ENCODE assay signal across 20 cellular contexts in the genomic region with DNA sequence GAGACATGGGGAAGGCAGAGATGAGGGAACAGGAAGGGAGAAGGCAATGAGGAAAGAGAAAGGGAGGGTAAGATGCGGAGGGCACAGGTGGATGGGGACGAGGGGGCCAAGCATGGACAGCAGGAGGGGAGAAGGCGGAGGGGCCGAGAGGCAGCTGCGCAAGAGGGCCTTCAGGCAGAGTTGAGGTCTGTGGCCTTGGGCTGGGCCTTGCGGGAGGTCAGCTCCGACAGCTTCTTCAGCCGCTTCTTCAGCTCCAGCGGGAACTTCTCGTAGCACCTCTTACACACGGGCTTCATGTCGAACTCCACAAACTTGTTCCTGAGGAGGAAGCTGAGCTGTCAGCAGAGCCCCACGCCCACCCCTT. TPM values are rescaled to one million over a fixed set of nuclear protein-coding genes. Genes with fewer than 3 reads are reported as not detected.
A peak's percentile ranks its signal among the peaks of the same experiment; 100 is the strongest.
DNase-seq lines count a peak whose midpoint lies in the region; ATAC-seq and TF ChIP-seq lines count a peak whose summit lies in the region.
"Had no signal": no experiment of that assay in that cellular context is flagged by ENCODE, and none has a peak within 500 bp of the region (broad histone marks: within the 10 kb centered on the region; RNA-seq: fewer than 3 reads in every experiment).

No MANE protein-coding gene starts in this region.

- no peaks in the 10 kb centered on the region for H3K36me3 Mint-ChIP-seq in activated naive CD8-positive, alpha-beta T cell
- H3K36me3 Mint-ChIP-seq in activated naive CD8-positive, alpha-beta T cell treated with anti-CD3 and anti-CD28 coated beads, Interleukin-2, amount 50 U/mL, for 24 hours (ENCODE audit: low read depth): no peaks in the 10 kb centered on the region
- H3K36me3 Mint-ChIP-seq in activated T-helper 2 cell treated with anti-CD3 and anti-CD28 coated beads, Interferon-gamma antibody, Interleukin-2, Interleukin-4, amounts not matched to agents 10 μg/mL and 5 μg/mL and 100 μg/mL, durations not matched to agents 14 hours and 24 hours and 36 hours (ENCODE audit: low read depth): no peaks in the 10 kb centered on the region
- H3K36me3 Mint-ChIP-seq in naive B cell (no peaks in the 10 kb centered on the region), type B pancreatic cell (no peaks in the 10 kb centered on the region)
- H3K36me3 Mint-ChIP-seq: natural killer cell treated with Interleukin-12 subunit alpha and Interleukin-12 subunit beta and Interleukin-15 and Interleukin-18, amount 100 ng/mL, for 72 hours had no signal

- no peak for DNase-seq in activated naive CD8-positive, alpha-beta T cell treated with anti-CD3 and anti-CD28 coated beads, Interleukin-2, amount 50 U/mL, for 24 hours
- no peak for DNase-seq in activated T-helper 2 cell treated with anti-CD3 and anti-CD28 coated beads, Interferon-gamma antibody, Interleukin-2, Interleukin-4, amounts not matched to agents 10 μg/mL and 5 μg/mL and 100 μg/mL, durations not matched to agents 14 hours and 24 hours and 36 hours (ENCODE audit: low spot score)
- no peak for DNase-seq in naive B cell
- DNase-seq in type B pancreatic cell (ENCODE audit: extremely low spot score, unreplicated experiment): no peak
- DNase-seq: activated CD8-positive, alpha-beta memory T cell treated with anti-CD3 and anti-CD28 coated beads for 24 hours; activated gamma-delta T cell; NCI-H187 treated with DMSO at 0.1 percent for 48 hours; NCI-H524 treated with DMSO at 0.1 percent for 48 hours; stimulated activated naive CD8-positive, alpha-beta T cell treated with anti-CD3 and anti-CD28 coated beads, Interleukin-15, Interleukin-2, amounts not matched to agents 100 U/mL and 50 U/mL, for 24 hours had no signal

- no peaks in the 10 kb centered on the region for H3K9me3 Mint-ChIP-seq in activated naive CD8-positive, alpha-beta T cell (ENCODE audit: low read depth)
- H3K9me3 Mint-ChIP-seq in activated naive CD8-positive, alpha-beta T cell treated with anti-CD3 and anti-CD28 coated beads, Interleukin-2, amount 50 U/mL, for 24 hours: no peaks in the 10 kb centered on the region
- no peaks in the 10 kb centered on the region for H3K9me3 Mint-ChIP-seq in activated T-helper 2 cell treated with anti-CD3 and anti-CD28 coated beads, Interferon-gamma antibody, Interleukin-2, Interleukin-4, amounts not matched to agents 10 μg/mL and 5 μg/mL and 100 μg/mL, durations not matched to agents 14 hours and 24 hours and 36 hours
- no peaks in the 10 kb centered on the region for H3K9me3 Mint-ChIP-seq in naive B cell
- H3K9me3 Mint-ChIP-seq in type B pancreatic cell: no peaks in the 10 kb centered on the region
- H3K9me3 Mint-ChIP-seq: natural killer cell treated with Interleukin-12 subunit alpha and Interleukin-12 subunit beta and Interleukin-15 and Interleukin-18, amount 100 ng/mL, for 72 hours had no signal

- H3K27me3 Mint-ChIP-seq in activated naive CD8-positive, alpha-beta T cell: no peaks in the 10 kb centered on the region
- H3K27me3 Mint-ChIP-seq in activated naive CD8-positive, alpha-beta T cell treated with anti-CD3 and anti-CD28 coated beads, Interleukin-2, amount 50 U/mL, for 24 hours: no peaks in the 10 kb centered on the region
- H3K27me3 Mint-ChIP-seq in activated T-helper 2 cell treated with anti-CD3 and anti-CD28 coated beads, Interferon-gamma antibody, Interleukin-2, Interleukin-4, amounts not matched to agents 10 μg/mL and 5 μg/mL and 100 μg/mL, durations not matched to agents 14 hours and 24 hours and 36 hours (ENCODE audit: low read depth): no peaks in the 10 kb centered on the region
- H3K27me3 Mint-ChIP-seq in naive B cell (no peaks in the 10 kb centered on the region), type B pancreatic cell (no peaks in the 10 kb centered on the region)
- H3K27me3 Mint-ChIP-seq: natural killer cell treated with Interleukin-12 subunit alpha and Interleukin-12 subunit beta and Interleukin-15 and Interleukin-18, amount 100 ng/mL, for 72 hours had no signal

- intact Hi-C loops in activated T-helper 2 cell treated with anti-CD3 and anti-CD28 coated beads, Interferon-gamma antibody, Interleukin-2, Interleukin-4, amounts not matched to agents 10 μg/mL and 5 μg/mL and 100 μg/mL, durations not matched to agents 14 hours and 24 hours and 36 hours (cut with micrococcal nuclease): no loop called here

- no peak for TF ChIP-seq CTCF in type B pancreatic cell (conservative IDR thresholded peaks at IDR 0.05)

- peak overlapping the region; percentile 61 for H3K27ac Mint-ChIP-seq in activated naive CD8-positive, alpha-beta T cell
- no peak overlapping the region for H3K27ac Mint-ChIP-seq in activated naive CD8-positive, alpha-beta T cell treated with anti-CD3 and anti-CD28 coated beads, Interleukin-2, amount 50 U/mL, for 24 hours
- peak overlapping the region; percentile 0 for H3K27ac Mint-ChIP-seq in activated T-helper 2 cell treated with anti-CD3 and anti-CD28 coated beads, Interferon-gamma antibody, Interleukin-2, Interleukin-4, amounts not matched to agents 10 μg/mL and 5 μg/mL and 100 μg/mL, durations not matched to agents 14 hours and 24 hours and 36 hours
- peak overlapping the region in 5 of 6 donors; percentile 82 to 98 (median 89) for H3K27ac Mint-ChIP-seq in naive B cell
- peak overlapping the region; percentile 29 for H3K27ac Mint-ChIP-seq in type B pancreatic cell
- H3K27ac Mint-ChIP-seq: natural killer cell treated with Interleukin-12 subunit alpha and Interleukin-12 subunit beta and Interleukin-15 and Interleukin-18, amount 100 ng/mL, for 72 hours had no signal

- peak overlapping the region; percentile 10 for H3K4me3 Mint-ChIP-seq in activated naive CD8-positive, alpha-beta T cell
- H3K4me3 Mint-ChIP-seq in activated naive CD8-positive, alpha-beta T cell treated with anti-CD3 and anti-CD28 coated beads, Interleukin-2, amount 50 U/mL, for 24 hours: no peak overlapping the region
- no peak overlapping the region for H3K4me3 Mint-ChIP-seq in activated T-helper 2 cell treated with anti-CD3 and anti-CD28 coated beads, Interferon-gamma antibody, Interleukin-2, Interleukin-4, amounts not matched to agents 10 μg/mL and 5 μg/mL and 100 μg/mL, durations not matched to agents 14 hours and 24 hours and 36 hours (ENCODE audit: low read depth)
- H3K4me3 Mint-ChIP-seq in naive B cell: peak overlapping the region in 6 of 8 donors; percentile 11 to 85 (median 71)
- no peak overlapping the region for H3K4me3 Mint-ChIP-seq in type B pancreatic cell
- H3K4me3 Mint-ChIP-seq: natural killer cell treated with Interleukin-12 subunit alpha and Interleukin-12 subunit beta and Interleukin-15 and Interleukin-18, amount 100 ng/mL, for 72 hours had no signal

- peaks cover 51% of the 10 kb centered on the region for H3K4me1 Mint-ChIP-seq in activated naive CD8-positive, alpha-beta T cell (ENCODE audit: low read depth)
- peaks cover 34% of the 10 kb centered on the region for H3K4me1 Mint-ChIP-seq in activated naive CD8-positive, alpha-beta T cell treated with anti-CD3 and anti-CD28 coated beads, Interleukin-2, amount 50 U/mL, for 24 hours
- H3K4me1 Mint-ChIP-seq in activated T-helper 2 cell treated with anti-CD3 and anti-CD28 coated beads, Interferon-gamma antibody, Interleukin-2, Interleukin-4, amounts not matched to agents 10 μg/mL and 5 μg/mL and 100 μg/mL, durations not matched to agents 14 hours and 24 hours and 36 hours (ENCODE audit: low read depth): peaks cover 10% of the 10 kb centered on the region
- H3K4me1 Mint-ChIP-seq in naive B cell (peaks cover 59 to 81% (median 74%) of the 10 kb centered on the region in 3 donors), type B pancreatic cell (ENCODE audit: unreplicated experiment) (no peaks in the 10 kb centered on the region)

- no peak for ATAC-seq in activated naive CD8-positive, alpha-beta T cell treated with anti-CD3 and anti-CD28 coated beads, Interleukin-2, amount 50 U/mL, for 24 hours
- no peak for ATAC-seq in naive B cell (ENCODE audit: low read depth in 2 of 2)
- ATAC-seq in SK-N-SH treated with all-trans-retinoic acid at 6 μM for 48 hours: no peak
- ATAC-seq in HG03520 (IDR thresholded peaks at IDR 0.05; ENCODE audit: unreplicated experiment): no peak
- no peak for ATAC-seq in GM19452 (IDR thresholded peaks at IDR 0.05; ENCODE audit: unreplicated experiment)
- ATAC-seq: natural killer cell treated with Interleukin-12 subunit alpha and Interleukin-12 subunit beta and Interleukin-15 and Interleukin-18, amount 100 ng/mL, for 72 hours; Panc1; stimulated activated naive CD8-positive, alpha-beta T cell treated with anti-CD3 and anti-CD28 coated beads, Interleukin-15, Interleukin-2, amounts not matched to agents 100 U/mL and 50 U/mL, for 24 hours had no signal

TF ChIP-seq in SK-N-SH treated with all-trans-retinoic acid at 6 μM for 48 hours, 23 proteins besides CTCF, POLR2A, EP300 and RAD21:
- no peak for TF ChIP-seq TCF4 (CRISPR knock-in tag; IDR thresholded peaks at IDR 0.05; ENCODE audit: borderline replicate concordance)
- TF ChIP-seq ZC3H10 (CRISPR knock-in tag; IDR thresholded peaks at IDR 0.05): no peak
- TF ChIP-seq ARNTL (CRISPR knock-in tag; IDR thresholded peaks at IDR 0.05; ENCODE audit: borderline replicate concordance, low read depth): no peak

RNA-seq across cellular contexts. Expression of a gene that starts 6.9 kb away (rescaled TPM):
- total RNA-seq in activated T-helper 2 cell treated with anti-CD3 and anti-CD28 coated beads, Interferon-gamma antibody, Interleukin-2, Interleukin-4, amounts not matched to agents 10 μg/mL and 5 μg/mL and 100 μg/mL, durations not matched to agents 14 hours and 24 hours and 36 hours: not detected in 2 replicates
- not detected for polyA plus RNA-seq in naive B cell (ENCODE audit: low read depth in 6 of 6)
- total RNA-seq in type B pancreatic cell (ENCODE audit: low replicate concordance): 0.19 TPM in 1 of 2 replicates, not detected in the other
- total RNA-seq: bronchial epithelial cell; glomerular endothelial cell; H7; kidney epithelial cell; natural killer cell treated with Interleukin-12 subunit alpha and Interleukin-12 subunit beta and Interleukin-15 and Interleukin-18, amount 100 ng/mL, for 72 hours had no signal
- polyA plus RNA-seq: AG04450 had no signal

RNA-seq across cellular contexts. Expression of a gene that starts 36.2 kb away (rescaled TPM):
- 8.2 and 8.8 TPM in 2 replicates for total RNA-seq in activated T-helper 2 cell treated with anti-CD3 and anti-CD28 coated beads, Interferon-gamma antibody, Interleukin-2, Interleukin-4, amounts not matched to agents 10 μg/mL and 5 μg/mL and 100 μg/mL, durations not matched to agents 14 hours and 24 hours and 36 hours
- polyA plus RNA-seq in naive B cell (ENCODE audit: low read depth in 6 of 6): 10 to 100 TPM; 11.2 to 60.4 (median 27.7) TPM
- 13.1 and 20.5 TPM in 2 replicates for total RNA-seq in type B pancreatic cell (ENCODE audit: low replicate concordance)
- total RNA-seq: natural killer cell treated with Interleukin-12 subunit alpha and Interleukin-12 subunit beta and Interleukin-15 and Interleukin-18, amount 100 ng/mL, for 72 hours had no signal

Comparison
In these comparisons a context has a peak if more than half of its experiments do, and no peak if none do; other contexts are left out.
1. H3K4me3 Mint-ChIP-seq: peak in activated naive CD8-positive, alpha-beta T cell (single experiment) and naive B cell (6 of 8); none in activated naive CD8-positive, alpha-beta T cell treated with anti-CD3 and anti-CD28 coated beads, Interleukin-2, amount 50 U/mL, for 24 hours (single experiment), activated T-helper 2 cell treated with anti-CD3 and anti-CD28 coated beads, Interferon-gamma antibody, Interleukin-2, Interleukin-4, amounts not matched to agents 10 μg/mL and 5 μg/mL and 100 μg/mL, durations not matched to agents 14 hours and 24 hours and 36 hours (single experiment) and type B pancreatic cell (single experiment).